In the genomic region with DNA sequence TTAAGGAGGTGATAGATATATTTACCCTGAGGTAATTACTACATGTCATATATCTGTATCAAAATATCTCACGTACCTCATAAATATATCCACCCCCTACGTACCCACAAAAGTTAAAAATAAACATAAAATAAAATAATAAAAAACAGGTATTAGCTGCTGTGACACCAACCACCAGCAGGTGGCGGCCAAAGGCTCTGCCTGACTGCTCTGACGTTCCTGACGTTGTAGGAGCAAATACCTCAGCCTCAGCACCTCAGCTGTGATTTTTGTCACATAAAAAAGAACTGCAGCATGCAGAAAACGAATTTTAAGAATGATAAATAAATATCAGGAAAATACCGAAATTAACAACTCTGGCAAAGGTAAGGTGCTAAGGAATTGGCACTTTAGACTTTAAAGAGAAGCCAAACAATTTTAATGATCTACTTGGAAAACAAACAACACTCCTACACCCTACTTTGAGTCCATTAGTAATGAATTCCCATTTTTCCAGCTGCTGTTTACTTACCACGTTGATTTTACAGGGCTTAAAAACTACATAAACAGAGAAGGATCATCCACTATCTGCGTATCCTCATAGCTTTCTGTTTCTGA, we compare ENCODE assay signal across 8 cellular contexts.
DNase-seq lines count a peak whose midpoint lies in the region; ATAC-seq and TF ChIP-seq lines count a peak whose summit lies in the region.

No MANE protein-coding gene starts in this region.

- TF ChIP-seq CTCF in gastroesophageal sphincter (IDR thresholded peaks at IDR 0.05), result peak; percentile 52 to 85 (median 76)
- peak; percentile 91 for TF ChIP-seq CTCF in progenitor cell of endocrine pancreas (IDR thresholded peaks at IDR 0.05; ENCODE audit: unreplicated experiment)

- peaks cover 0 to under 1% (median 0%) of the 10 kb centered on the region in 3 donors for H3K9me3 ChIP-seq in gastroesophageal sphincter

- 5 to 11% methylated on average over 9 of the region's 9 CpGs for WGBS in gastroesophageal sphincter (ENCODE audit: low coverage in 1 of 2), 2 donors

- no peaks in the 10 kb centered on the region for H3K36me3 Mint-ChIP-seq in progenitor cell of endocrine pancreas (ENCODE audit: insufficient read depth)

- H3K27ac ChIP-seq in gastroesophageal sphincter, result no peak overlapping the region

- H3K4me3 ChIP-seq in gastroesophageal sphincter, result no peak overlapping the region

- peak; percentile 16 to 75 (median 39) for DNase-seq in NCI-H1417 (lab: John Stamatoyannopoulos, UW)
- DNase-seq in NCI-H1417 treated with DMSO at 0.1 percent for 48 hours (lab: John Stamatoyannopoulos, UW), result no peak
- peak; percentile 42 for DNase-seq in OCI-M1 (lab: John Stamatoyannopoulos, UW)
- peak; percentile 25 to 27 for DNase-seq in activated T-helper 1 cell treated with anti-CD3 and anti-CD28 coated beads, Interleukin-2, amount 50 U/mL, for 16 hours (ENCODE audit: low read depth in 1 of 2, low spot score in 1 of 2)
- DNase-seq in progenitor cell of endocrine pancreas (ENCODE audit: low spot score, unreplicated experiment), result peak; percentile 28

- ATAC-seq in HG03103 (IDR thresholded peaks at IDR 0.05; ENCODE audit: low read depth, unreplicated experiment) (peak; percentile 75), gastroesophageal sphincter (peak; percentile 46), GM19324 (IDR thresholded peaks at IDR 0.05; ENCODE audit: low FRiP score, unreplicated experiment) (no peak)

- H3K27ac Mint-ChIP-seq in progenitor cell of endocrine pancreas, result no peak overlapping the region

- H3K4me1 Mint-ChIP-seq in progenitor cell of endocrine pancreas (ENCODE audit: low read depth), result peaks cover 4% of the 10 kb centered on the region

- H3K4me3 Mint-ChIP-seq in progenitor cell of endocrine pancreas (ENCODE audit: low read depth), result no peak overlapping the region

- H3K27me3 Mint-ChIP-seq in progenitor cell of endocrine pancreas, result no peaks in the 10 kb centered on the region

- no peaks in the 10 kb centered on the region for H3K9me3 Mint-ChIP-seq in progenitor cell of endocrine pancreas (ENCODE audit: low read depth)

- peaks cover 0 to 4% (median 0%) of the 10 kb centered on the region in 3 donors for H3K4me1 ChIP-seq in gastroesophageal sphincter

- TF ChIP-seq POLR2A in gastroesophageal sphincter (IDR thresholded peaks at IDR 0.05), result no peak

- H3K27me3 ChIP-seq in gastroesophageal sphincter, result no peaks in the 10 kb centered on the region

- TF ChIP-seq EP300 in gastroesophageal sphincter (IDR thresholded peaks at IDR 0.05), result no peak

- no peaks in the 10 kb centered on the region for H3K36me3 ChIP-seq in gastroesophageal sphincter
